30 cellular contexts compared by ENCODE assay signal in genomic region chr4:60938181-60938580, GRCh38.
"Had no signal": no experiment of that assay in that cellular context is flagged by ENCODE, and none has a peak within 500 bp of the region (broad histone marks: within the 10 kb centered on the region; RNA-seq: fewer than 3 reads in every experiment).

No MANE protein-coding gene starts in this region.

- H3K79me2 ChIP-seq: hepatocyte had no signal

- H3K4me1 ChIP-seq: ascending aorta, breast epithelium, esophagus muscularis mucosa, foreskin keratinocyte, gastrocnemius medialis, heart right ventricle had no signal

- ATAC-seq: activated naive CD4-positive, alpha-beta T cell treated with anti-CD3 and anti-CD28 coated beads, Interleukin-2, amount 50 U/mL, for 72 hours; activated T-cell treated with anti-CD3 and anti-CD28 coated beads, Interleukin-2, amount 50 U/mL, for 72 hours; gastrocnemius medialis; heart right ventricle; WTC11 had no signal

- H3K27ac ChIP-seq: ascending aorta, breast epithelium, cardiac muscle cell, coronary artery, esophagus muscularis mucosa, foreskin keratinocyte, gastrocnemius medialis, heart right ventricle, hepatocyte, VCaP had no signal

- H3K36me3 ChIP-seq: ascending aorta, breast epithelium, cardiac muscle cell, esophagus muscularis mucosa, gastrocnemius medialis, heart right ventricle had no signal

- DNase-seq: activated CD4-positive, alpha-beta memory T cell treated with anti-CD3 and anti-CD28 coated beads, Interleukin-2, amount 10 ng/mL, durations not matched to agents 7 days and 5 days; activated CD4-positive, alpha-beta T cell treated with anti-CD3 and anti-CD28 coated beads for 1 hour; activated CD4-positive, alpha-beta T cell treated with anti-CD3 and anti-CD28 coated beads for 4 hours; activated CD4-positive, alpha-beta T cell treated with anti-CD3 and anti-CD28 coated beads, Interleukin-2, amount 10 ng/mL, durations not matched to agents 7 days and 5 days; activated CD4-positive, alpha-beta T cell treated with anti-CD3 and anti-CD28 coated beads, Interleukin-2, amount 50 U/mL, for 4 hours; activated CD8-positive, alpha-beta memory T cell treated with anti-CD3 and anti-CD28 coated beads, Interleukin-2, amount 50 U/mL, for 48 hours; activated gamma-delta T cell; activated naive CD4-positive, alpha-beta T cell; activated naive CD4-positive, alpha-beta T cell treated with anti-CD3 and anti-CD28 coated beads, Interleukin-2, amount 10 ng/mL, durations not matched to agents 7 days and 5 days; activated naive CD8-positive, alpha-beta T cell treated with anti-CD3 and anti-CD28 coated beads, Interleukin-2, amount 10 ng/mL, durations not matched to agents 7 days and 5 days; activated T-cell treated with anti-CD3 and anti-CD28 coated beads for 4 hours; activated T-cell treated with anti-CD3 and anti-CD28 coated beads, Interleukin-2, amount 50 U/mL, for 24 hours; activated T-cell treated with anti-CD3 and anti-CD28 coated beads, Interleukin-2, amount 50 U/mL, for 72 hours; dorsolateral prefrontal cortex; effector memory CD4-positive, alpha-beta T cell; endodermal cell; erythroblast; gastrocnemius medialis; heart right ventricle; T-helper 2 cell had no signal

- H3K9me3 ChIP-seq: ascending aorta, breast epithelium, esophagus muscularis mucosa, gastrocnemius medialis, heart right ventricle had no signal

- H3K4me3 ChIP-seq: ascending aorta, breast epithelium, cardiac muscle cell, coronary artery, dorsolateral prefrontal cortex, esophagus muscularis mucosa, gastrocnemius medialis, heart right ventricle, hepatocyte had no signal

- H2AFZ ChIP-seq: hepatocyte had no signal

- H3K27me3 ChIP-seq: ascending aorta, breast epithelium, cardiac muscle cell, dorsolateral prefrontal cortex, esophagus muscularis mucosa, foreskin keratinocyte, gastrocnemius medialis, heart right ventricle, hepatocyte had no signal

- H3K4me2 ChIP-seq: hepatocyte had no signal
